16 cellular contexts compared by ENCODE assay signal in the genomic region with DNA sequence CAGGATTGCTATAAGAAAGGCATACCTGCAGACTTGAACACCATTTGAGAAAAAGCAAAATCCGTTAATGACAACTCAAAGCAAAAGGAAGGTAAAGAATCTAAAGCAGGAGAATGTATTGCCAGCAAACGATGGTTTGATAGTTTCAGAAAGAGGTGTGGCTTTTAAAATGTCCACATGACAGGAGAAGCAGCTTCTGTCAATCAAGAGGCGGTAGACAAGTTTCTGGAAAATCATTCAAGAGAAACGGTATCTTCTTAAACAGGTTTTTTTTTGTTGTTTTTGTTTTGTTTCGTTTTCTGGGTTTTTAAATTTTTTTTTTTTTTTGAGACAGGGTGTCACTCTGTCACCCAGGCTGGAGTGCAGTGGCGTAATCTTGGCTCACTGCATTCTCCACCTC. TPM values are rescaled to one million over a fixed set of nuclear protein-coding genes. Genes with fewer than 3 reads are reported as not detected.
"Had no signal": no experiment of that assay in that cellular context is flagged by ENCODE, and none has a peak within 500 bp of the region (broad histone marks: within the 10 kb centered on the region; RNA-seq: fewer than 3 reads in every experiment).

No MANE protein-coding gene starts in this region.

- H3K4me2 ChIP-seq: KMS-11, SK-N-SH had no signal

- H3K9ac ChIP-seq: KMS-11, SK-N-SH had no signal

- H3K4me3 Mint-ChIP-seq: T-cell had no signal

- H3K9me3 Mint-ChIP-seq: T-cell had no signal

- DNase-seq: IMR-90, Kasumi-1, MM.1S, NCI-H526 treated with DMSO at 0.1 percent for 48 hours, NCI-H748 treated with DMSO at 0.1 percent for 48 hours, RPMI8226, SHP77, SK-N-SH, SW 1271, T-cell had no signal

- H3K4me1 Mint-ChIP-seq: T-cell had no signal

- H3K36me3 Mint-ChIP-seq: T-cell had no signal

- FAIRE-seq: RCC 7860 had no signal

- H3K9me3 ChIP-seq: SK-N-SH had no signal

- H3K27ac Mint-ChIP-seq: T-cell had no signal

- H3K27ac ChIP-seq: KMS-11 had no signal

- ATAC-seq: T-cell had no signal

RNA-seq across cellular contexts. Expression of a gene that starts 13.8 kb away (rescaled TPM):
- total RNA-seq: HT-29, IMR-90, M059J, NCI-H460, SK-MEL-5, T-cell had no signal
- polyA plus RNA-seq: IMR-90 had no signal

RNA-seq across cellular contexts. Expression of a gene that starts 16.2 kb away (rescaled TPM):
- total RNA-seq: HT-29, IMR-90, M059J, NCI-H460, SK-MEL-5, T-cell had no signal
- polyA plus RNA-seq: IMR-90, SK-N-SH had no signal

RNA-seq across cellular contexts. Expression of a gene that starts 29.0 kb away (rescaled TPM):
- total RNA-seq: HT-29, IMR-90, M059J, NCI-H460, SK-MEL-5, T-cell had no signal
- polyA plus RNA-seq: IMR-90 had no signal

RNA-seq across cellular contexts. Expression of a gene that starts 38.6 kb away (rescaled TPM):
- total RNA-seq: IMR-90 had no signal
- polyA plus RNA-seq: IMR-90 had no signal
